Comparison of ENCODE assay signal across 34 cellular contexts in genomic region chr6:138420356-138420755, GRCh38. TPM values are rescaled to one million over a fixed set of nuclear protein-coding genes. Genes with fewer than 3 reads are reported as not detected.
"Had no signal": no experiment of that assay in that cellular context is flagged by ENCODE, and none has a peak within 500 bp of the region (broad histone marks: within the 10 kb centered on the region; RNA-seq: fewer than 3 reads in every experiment).

No MANE protein-coding gene starts in this region.

- DNase-seq: heart right ventricle; islet precursor cell; left lung; mesendoderm; naive B cell; natural killer cell; nephron progenitor cell; occipital lobe; retina; right cardiac atrium; sigmoid colon; spleen; stimulated activated CD4-positive, alpha-beta T cell treated with anti-CD3 and anti-CD28 coated beads, Interleukin-4, amount 100 ng/mL, for 24 hours; stimulated activated naive CD4-positive, alpha-beta T cell; tibial artery; trophoblast cell; uterus had no signal

- H3K4me1 ChIP-seq: neural progenitor cell, sigmoid colon, suprapubic skin, tibial artery, uterus had no signal

- H3K79me2 ChIP-seq: hepatocyte had no signal

- H3K27ac Mint-ChIP-seq: mesothelial cell of epicardium; naive B cell; natural killer cell; nephron progenitor cell; neural progenitor cell; progenitor cell of endocrine pancreas; stimulated activated naive CD8-positive, alpha-beta T cell treated with anti-CD3 and anti-CD28 coated beads, Interleukin-15, Interleukin-2, amounts not matched to agents 100 ng/mL and 50 ng/mL, for 24 hours had no signal

- H3K27ac ChIP-seq: heart right ventricle, hepatocyte, left lung, neural progenitor cell, neutrophil, sigmoid colon, spleen, suprapubic skin, thoracic aorta, tibial artery, uterus had no signal

- H3K36me3 Mint-ChIP-seq: natural killer cell; stimulated activated effector memory CD8-positive, alpha-beta T cell treated with anti-CD3 and anti-CD28 coated beads, Interleukin-12 subunit alpha, Interleukin-12 subunit beta, amount 100 ng/mL, for 72 hours had no signal

- H3K27me3 ChIP-seq: heart right ventricle, hepatocyte, left lung, neural progenitor cell, neutrophil, sigmoid colon, spleen, suprapubic skin, tibial artery, uterus had no signal

- H3K9me3 ChIP-seq: left lung, neutrophil, sigmoid colon, spleen, suprapubic skin, thoracic aorta, tibial artery, uterus had no signal

- H3K4me2 ChIP-seq: hepatocyte, neural progenitor cell had no signal

- H3K9me3 Mint-ChIP-seq: natural killer cell; stimulated activated effector memory CD8-positive, alpha-beta T cell treated with anti-CD3 and anti-CD28 coated beads, Interleukin-12 subunit alpha, Interleukin-12 subunit beta, amount 100 ng/mL, for 72 hours; stimulated activated naive CD8-positive, alpha-beta T cell treated with anti-CD3 and anti-CD28 coated beads, Interleukin-15, Interleukin-2, amounts not matched to agents 100 ng/mL and 50 ng/mL, for 24 hours had no signal

- H2AFZ ChIP-seq: hepatocyte, neural progenitor cell had no signal

- H3K4me3 Mint-ChIP-seq: mesothelial cell of epicardium; naive B cell; natural killer cell; nephron progenitor cell; neural progenitor cell; stimulated activated effector memory CD8-positive, alpha-beta T cell treated with anti-CD3 and anti-CD28 coated beads, Interleukin-12 subunit alpha, Interleukin-12 subunit beta, amount 100 ng/mL, for 72 hours; stimulated activated naive CD8-positive, alpha-beta T cell treated with anti-CD3 and anti-CD28 coated beads, Interleukin-15, Interleukin-2, amounts not matched to agents 100 ng/mL and 50 ng/mL, for 24 hours had no signal

- H3K4me1 Mint-ChIP-seq: mesothelial cell of epicardium, naive B cell, nephron progenitor cell, neural progenitor cell had no signal

- ATAC-seq: heart right ventricle; left lung; natural killer cell; right cardiac atrium; stimulated activated effector memory CD8-positive, alpha-beta T cell treated with anti-CD3 and anti-CD28 coated beads, Interleukin-12 subunit alpha, Interleukin-12 subunit beta, amount 100 ng/mL, for 72 hours had no signal

- H3K36me3 ChIP-seq: neural progenitor cell, thoracic aorta, uterus had no signal

- H3K4me3 ChIP-seq: heart right ventricle, hepatocyte, left lung, lung, neural progenitor cell, sigmoid colon, spleen, suprapubic skin, thoracic aorta, tibial artery, uterus had no signal

- H3K9ac ChIP-seq: neural progenitor cell had no signal

- H3K27me3 Mint-ChIP-seq: naive B cell; progenitor cell of endocrine pancreas; stimulated activated naive CD8-positive, alpha-beta T cell treated with anti-CD3 and anti-CD28 coated beads, Interleukin-15, Interleukin-2, amounts not matched to agents 100 ng/mL and 50 ng/mL, for 24 hours had no signal

- FAIRE-seq: small intestine had no signal

RNA-seq across cellular contexts. Expression of gene SMIM28, which starts 42.7 kb away (rescaled TPM):
- total RNA-seq: heart right ventricle, hepatocyte, kidney epithelial cell, left lung, lower leg skin, lung, mesothelial cell of epicardium, mononuclear cell, natural killer cell, occipital lobe, osteocyte, progenitor cell of endocrine pancreas, right cardiac atrium, spleen, subcutaneous adipose tissue, suprapubic skin, thoracic aorta, ureter, uterus had no signal
- polyA plus RNA-seq: heart right ventricle, hepatocyte, lung, right cardiac atrium, spleen had no signal
